Comparison of ENCODE assay signal across 9 cellular contexts in the genomic region with DNA sequence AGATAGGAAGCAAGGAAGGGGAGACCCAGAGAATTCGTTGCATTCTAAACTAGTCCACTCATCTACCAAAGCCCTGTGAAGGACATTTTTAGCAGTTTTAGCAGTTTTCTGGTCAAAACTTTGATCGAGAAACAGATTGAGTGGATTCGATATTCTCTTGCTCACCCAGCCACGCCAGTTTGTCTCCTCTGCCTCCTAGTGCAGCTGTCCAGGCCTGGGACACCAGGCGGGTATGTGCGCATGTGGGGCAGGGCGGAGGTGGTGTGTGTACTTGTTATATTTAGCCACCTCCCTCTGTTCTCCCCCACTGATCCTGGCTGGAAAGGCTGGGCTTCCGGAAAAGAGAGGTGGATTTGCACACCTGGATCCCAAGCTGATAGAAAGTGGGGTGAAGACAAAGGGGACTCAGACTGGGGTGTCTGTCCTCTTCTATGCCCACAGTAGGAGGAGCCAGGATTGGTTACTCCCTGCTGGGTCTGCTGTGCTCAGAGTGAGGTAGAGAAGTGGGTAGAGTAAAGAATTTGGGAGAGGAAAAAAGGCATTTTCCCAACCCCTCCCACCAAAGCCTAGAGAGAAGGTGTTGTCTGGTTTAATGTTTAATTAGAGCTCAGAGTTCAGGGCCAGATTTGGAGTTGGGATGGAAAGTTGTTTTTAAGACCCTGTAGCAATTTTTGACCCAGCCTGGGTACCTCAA. TPM values are rescaled to one million over a fixed set of nuclear protein-coding genes. Genes with fewer than 3 reads are reported as not detected.
DNase-seq lines count a peak whose midpoint lies in the region; ATAC-seq, FAIRE-seq and TF ChIP-seq lines count a peak whose summit lies in the region.
"Had no signal": no experiment of that assay in that cellular context is flagged by ENCODE, and none has a peak within 500 bp of the region (broad histone marks: within the 10 kb centered on the region; RNA-seq: fewer than 3 reads in every experiment).

No MANE protein-coding gene starts in this region.

- intact Hi-C loops in Panc1 (cut with micrococcal nuclease; ENCODE audit: unreplicated experiment): no loop called here

- H3K27me3 ChIP-seq in Panc1 (ENCODE audit: control insufficient read depth, insufficient read depth, low read length): no peaks in the 10 kb centered on the region
- H3K27me3 ChIP-seq in muscle layer of duodenum (ENCODE audit: low read depth, low read length): no peaks in the 10 kb centered on the region

- FAIRE-seq in A549 (lab: Jason Lieb, UNC): no peak

- H3K36me3 Mint-ChIP-seq in endothelial cell (ENCODE audit: low read depth, unreplicated experiment): no peaks in the 10 kb centered on the region

- H3K9me3 ChIP-seq in A549 (no peaks in the 10 kb centered on the region), Panc1 (ENCODE audit: control insufficient read depth, insufficient read depth, low read depth, low read length) (no peaks in the 10 kb centered on the region), muscle layer of duodenum (ENCODE audit: control insufficient read depth in 1 of 2, low read length in 2 of 2) (no peaks in the 10 kb centered on the region)

- CTCF ChIA-PET in A549 (lab: Yijun Ruan, JAX) (interaction anchor here (1.1 to 54.8 kb wide), 3 partner anchors 11 to 107 kb away, joined by 7 to 2239 read pairs (median 313); a partner anchor contains a TSS), Panc1 (lab: Charles Lee) (interaction anchor here (0.7 kb wide), 1 partner anchor 10 kb away, joined by 4 read pairs; no protein-coding TSS in a partner anchor)

- no peak overlapping the region for H3K4me3 Mint-ChIP-seq in endothelial cell (ENCODE audit: unreplicated experiment)

- H3K9me3 Mint-ChIP-seq in endothelial cell (ENCODE audit: unreplicated experiment): no peaks in the 10 kb centered on the region

- H3K36me3 ChIP-seq in Panc1 (ENCODE audit: control insufficient read depth, insufficient read depth, low read length) (peaks cover 8% of the 10 kb centered on the region), muscle layer of duodenum (ENCODE audit: control insufficient read depth in 1 of 2, insufficient read depth in 2 of 2, low read length in 2 of 2) (peaks cover 5 to 33% of the 10 kb centered on the region in 2 donors)

- BruUV-seq in Panc1 (replicated peaks; lab: Mats Ljungman, UMichigan): no TSS peak

- POLR2A ChIA-PET in A549 (lab: Yijun Ruan, JAX): interaction anchor here (0.8 kb wide), 1 partner anchor 9 kb away, joined by 4 read pairs; no protein-coding TSS in a partner anchor
- POLR2A ChIA-PET in Panc1 (lab: Charles Lee): interaction anchor here (0.5 to 1.2 kb wide), 4 partner anchors 10 to 233 kb away, joined by 4 to 15 read pairs (median 4); no protein-coding TSS in a partner anchor

- WGBS in A549 (ENCODE audit: missing lambda C conversion rate): 11% methylated on average over 8 of the region's 8 CpGs

- TF ChIP-seq CTCF in A549 (IDR thresholded peaks at IDR 0.05) (no peak), Panc1 (IDR thresholded peaks at IDR 0.05) (no peak), endothelial cell (IDR thresholded peaks at IDR 0.05; ENCODE audit: unreplicated experiment) (no peak), GM13976 (IDR thresholded peaks at IDR 0.05; ENCODE audit: borderline replicate concordance, control extremely low read depth, extremely low read depth, insufficient read depth, missing control alignments) (no peak)

- in situ Hi-C loops in Panc1 (cut with HindIII; ENCODE audit: low pct_unique_long_range_greater_than_20kb, low sequenced_read_pairs): no loop called here
- in situ Hi-C loops in GM13976 (cut with MboI; ENCODE audit: low sequenced_read_pairs, unreplicated experiment): no loop called here

- H3K4me1 ChIP-seq in A549 (peaks cover 75% of the 10 kb centered on the region), Panc1 (ENCODE audit: control insufficient read depth, insufficient read depth, low read length) (peaks cover 61% of the 10 kb centered on the region), muscle layer of duodenum (ENCODE audit: control insufficient read depth in 1 of 2, insufficient read depth in 2 of 2, low read length in 2 of 2) (peaks cover 34 to 53% of the 10 kb centered on the region in 2 donors)

- peak overlapping the region; percentile 91 for H3K4me2 ChIP-seq in A549

- peaks cover 14% of the 10 kb centered on the region for H3K27me3 Mint-ChIP-seq in endothelial cell (ENCODE audit: unreplicated experiment)

- H3K27ac ChIP-seq in A549: peak overlapping the region; percentile 95 to 98
- H3K27ac ChIP-seq in Panc1 (ENCODE audit: low read length): peak overlapping the region; percentile 92
- peak overlapping the region; percentile 67 for H3K27ac ChIP-seq in muscle layer of duodenum (ENCODE audit: low read length)

- peak overlapping the region; percentile 48 for H3K27ac Mint-ChIP-seq in endothelial cell (ENCODE audit: unreplicated experiment)

- ATAC-seq in A549 (no peak), Panc1 (no peak), HG03135 (IDR thresholded peaks at IDR 0.05; ENCODE audit: unreplicated experiment) (no peak)

- H3K4me3 ChIP-seq in A549: peak overlapping the region; percentile 99
- H3K4me3 ChIP-seq in Panc1 (ENCODE audit: low read depth in 2 of 2, low read length in 2 of 2): peak overlapping the region; percentile 78 to 99
- peak overlapping the region; percentile 79 to 92 for H3K4me3 ChIP-seq in muscle layer of duodenum (ENCODE audit: low read depth in 1 of 2, low read length in 2 of 2)

- no peak for TF ChIP-seq EP300 in A549 (IDR thresholded peaks at IDR 0.05)

- peaks cover 25% of the 10 kb centered on the region for H3K4me1 Mint-ChIP-seq in endothelial cell (ENCODE audit: unreplicated experiment)

- no peak for DNase-seq in A549 (ENCODE audit: low read depth in 1 of 2, low spot score in 1 of 2)
- DNase-seq in Panc1 (ENCODE audit: low read depth, low spot score): no peak
- no peak for DNase-seq in endothelial cell (ENCODE audit: low spot score)
- no peak for DNase-seq in ecto neural progenitor cell (ENCODE audit: low spot score)
- no peak for DNase-seq in GM13976 (ENCODE audit: low spot score)
- no peak for DNase-seq in NCI-H446 treated with DMSO at 0.1 percent for 48 hours (lab: John Stamatoyannopoulos, UW)

- no peak for TF ChIP-seq POLR2A in A549 (IDR thresholded peaks at IDR 0.05; ENCODE audit: low read length)

- TF ChIP-seq RAD21 in A549 (conservative IDR thresholded peaks at IDR 0.05 in 1 of 2, IDR thresholded peaks at IDR 0.05 in 1 of 2): no peak

TF ChIP-seq in A549, 52 proteins besides CTCF, POLR2A, EP300 and RAD21:
- TF ChIP-seq, protein P1, sequence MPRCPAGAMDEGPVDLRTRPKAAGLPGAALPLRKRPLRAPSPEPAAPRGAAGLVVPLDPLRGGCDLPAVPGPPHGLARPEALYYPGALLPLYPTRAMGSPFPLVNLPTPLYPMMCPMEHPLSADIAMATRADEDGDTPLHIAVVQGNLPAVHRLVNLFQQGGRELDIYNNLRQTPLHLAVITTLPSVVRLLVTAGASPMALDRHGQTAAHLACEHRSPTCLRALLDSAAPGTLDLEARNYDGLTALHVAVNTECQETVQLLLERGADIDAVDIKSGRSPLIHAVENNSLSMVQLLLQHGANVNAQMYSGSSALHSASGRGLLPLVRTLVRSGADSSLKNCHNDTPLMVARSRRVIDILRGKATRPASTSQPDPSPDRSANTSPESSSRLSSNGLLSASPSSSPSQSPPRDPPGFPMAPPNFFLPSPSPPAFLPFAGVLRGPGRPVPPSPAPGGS (IDR thresholded peaks at IDR 0.05): no peak
- TF ChIP-seq, protein P2, sequence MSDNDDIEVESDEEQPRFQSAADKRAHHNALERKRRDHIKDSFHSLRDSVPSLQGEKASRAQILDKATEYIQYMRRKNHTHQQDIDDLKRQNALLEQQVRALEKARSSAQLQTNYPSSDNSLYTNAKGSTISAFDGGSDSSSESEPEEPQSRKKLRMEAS (IDR thresholded peaks at IDR 0.05): 0 out of 2 replicates have a peak, but pooled peaks have one; percentile 31
TF ChIP-seq in A549: peak in this region for 1.

RNA-seq across cellular contexts. Expression of a gene that starts 3.8 kb away (rescaled TPM):
- polyA plus RNA-seq in A549 (2011; rRNA removed) (155 and 214 TPM in 2 replicates), A549 (2017; fragmentation: RNase III; extraction: RNeasy Plus Mini Kit Qiagen cat#74134 plus additional on column Dnase treatment) (286 to 310 TPM (median 288 TPM) in 3 replicates)
- polyA plus RNA-seq in A549 (2012; cell fraction: cytosol; rRNA removed): 353 and 498 TPM in 2 replicates
- polyA plus RNA-seq in A549 (2012; cell fraction: nucleus; rRNA removed): 1,197 and 1,289 TPM in 2 replicates
- 151 and 242 TPM in 2 replicates for polyA minus RNA-seq in A549 (2011; rRNA and poly(A)+ RNA removed)
- total RNA-seq in Panc1 (2021; ENCODE audit: unreplicated experiment) (691 TPM), endothelial cell (ENCODE audit: unreplicated experiment) (35.8 TPM)
- polyA plus RNA-seq in Panc1 (2012; ENCODE audit: insufficient read length): 726 TPM

RNA-seq across cellular contexts. Expression of a gene that starts 35.1 kb away (rescaled TPM):
- polyA plus RNA-seq in A549 (2011; rRNA removed) (0.27 and 0.37 TPM in 2 replicates), A549 (2017; fragmentation: RNase III; extraction: RNeasy Plus Mini Kit Qiagen cat#74134 plus additional on column Dnase treatment) (0.04 to 0.09 TPM (median 0.07 TPM) in 3 replicates)
- polyA plus RNA-seq in A549 (2012; cell fraction: cytosol; rRNA removed): 0.06 and 0.07 TPM in 2 replicates
- polyA plus RNA-seq in A549 (2012; cell fraction: nucleus; rRNA removed): 0.49 and 0.66 TPM in 2 replicates
- polyA minus RNA-seq in A549 (2011; rRNA and poly(A)+ RNA removed): 0.58 and 0.78 TPM in 2 replicates
- total RNA-seq in Panc1 (2021; ENCODE audit: unreplicated experiment) (0.21 TPM), endothelial cell (ENCODE audit: unreplicated experiment) (2.2 TPM)
- 0.22 TPM for polyA plus RNA-seq in Panc1 (2012; ENCODE audit: insufficient read length)

RNA-seq across cellular contexts. Expression of a gene that starts 36.1 kb away (rescaled TPM):
- polyA plus RNA-seq in A549 (2011; rRNA removed) (1.8 and 2.4 TPM in 2 replicates), A549 (2017; fragmentation: RNase III; extraction: RNeasy Plus Mini Kit Qiagen cat#74134 plus additional on column Dnase treatment) (3.3 to 4.9 TPM (median 4.4 TPM) in 3 replicates)
- polyA plus RNA-seq in A549 (2012; cell fraction: cytosol; rRNA removed): 3.2 and 3.9 TPM in 2 replicates
- polyA plus RNA-seq in A549 (2012; cell fraction: nucleus; rRNA removed): 2.2 and 3.9 TPM in 2 replicates
- polyA minus RNA-seq in A549 (2011; rRNA and poly(A)+ RNA removed): 2.4 and 2.8 TPM in 2 replicates
- total RNA-seq in Panc1 (2021; ENCODE audit: unreplicated experiment) (15.8 TPM), endothelial cell (ENCODE audit: unreplicated experiment) (63.9 TPM)
- polyA plus RNA-seq in Panc1 (2012; ENCODE audit: insufficient read length): 33.1 TPM

RNA-seq across cellular contexts. Expression of a gene that starts 57.4 kb away (rescaled TPM):
- polyA plus RNA-seq in A549 (2011; rRNA removed): 0.11 TPM in 1 of 2 replicates, not detected in the other
- 0.10 and 0.34 TPM in 2 replicates for polyA plus RNA-seq in A549 (2012; cell fraction: cytosol; rRNA removed)
- 0.40 and 0.49 TPM in 2 replicates for polyA plus RNA-seq in A549 (2012; cell fraction: nucleus; rRNA removed)
- polyA plus RNA-seq in A549 (2017; fragmentation: RNase III; extraction: RNeasy Plus Mini Kit Qiagen cat#74134 plus additional on column Dnase treatment): not detected in 3 replicates
- polyA minus RNA-seq in A549 (2011; rRNA and poly(A)+ RNA removed): not detected in 2 replicates
- not detected for total RNA-seq in Panc1 (2021; ENCODE audit: unreplicated experiment)
- polyA plus RNA-seq in Panc1 (2012; ENCODE audit: insufficient read length): not detected
- 1.6 TPM for total RNA-seq in endothelial cell (ENCODE audit: unreplicated experiment)
- total RNA-seq: Daoy had no signal

Comparison
In these comparisons a context has a peak if more than half of its experiments do, and no peak if none do; other contexts are left out.
1. RNA of a gene that starts 3.8 kb away (total RNA-seq): 691 TPM in Panc1 (single experiment); 35.8 TPM in endothelial cell (single experiment); every median in the first group is over 10 times any median in the second.
2. Peak in every context shown above with its lines, with median percentiles within 50 percentile points of each other: H3K27ac ChIP-seq and H3K4me3 ChIP-seq.